Comparison of ENCODE assay signal across 8 cellular contexts in the genomic region with DNA sequence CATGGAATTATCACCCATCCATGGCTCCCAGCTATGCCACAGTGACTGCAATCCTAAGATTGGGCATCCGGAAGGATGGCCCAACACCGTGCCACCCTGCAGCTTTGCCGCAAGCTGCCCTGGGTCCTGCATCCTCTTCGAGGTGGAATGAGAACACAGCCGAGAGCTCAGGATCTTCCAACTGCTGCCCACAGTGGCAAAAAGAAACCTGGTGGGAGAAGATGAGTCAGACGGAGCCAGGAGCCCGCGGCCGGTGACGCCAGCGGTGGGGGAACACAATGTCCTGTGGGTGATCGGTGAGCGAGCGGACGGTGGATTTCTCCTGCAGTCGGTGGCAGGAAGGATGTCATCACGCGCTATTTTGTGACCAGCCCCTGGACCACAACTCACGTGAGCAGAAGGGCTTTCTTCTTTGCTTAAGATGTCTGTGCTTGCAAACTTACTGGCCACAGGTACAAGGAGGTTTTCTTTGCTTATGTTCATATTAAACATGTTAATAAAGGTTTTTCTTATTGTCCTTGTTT. TPM values are rescaled to one million over a fixed set of nuclear protein-coding genes. Genes with fewer than 3 reads are reported as not detected.
A peak's percentile ranks its signal among the peaks of the same experiment; 100 is the strongest.
DNase-seq lines count a peak whose midpoint lies in the region; ATAC-seq and TF ChIP-seq lines count a peak whose summit lies in the region.

No MANE protein-coding gene starts in this region.

- DNase-seq in Daoy (ENCODE audit: low read depth) (peak; percentile 89), HPDE6-E6E7 (ENCODE audit: extremely low spot score) (peak; percentile 77), T-helper 9 cell (peak; percentile 80), ascending aorta (ENCODE audit: low spot score in 2 of 2) (peak; percentile 81 to 94), left colon (peak; percentile 79 to 92), NCI-H2227 treated with DMSO at 0.1 percent for 48 hours (lab: John Stamatoyannopoulos, UW) (no peak), NCI-H1694 (lab: John Stamatoyannopoulos, UW) (no peak)
- peak in 2 of 3 donors; percentile 66 to 70 for DNase-seq in stimulated activated CD4-positive, alpha-beta T cell treated with anti-CD3 and anti-CD28 coated beads, TNF-alpha, amount 100 ng/mL, for 1 hour (ENCODE audit: low read depth in 3 of 3, low spot score in 1 of 3)

- peak overlapping the region; percentile 54 to 67 for H3K4me3 ChIP-seq in ascending aorta

- no peaks in the 10 kb centered on the region for H3K36me3 ChIP-seq in ascending aorta

- peaks cover 12 to 33% of the 10 kb centered on the region in 2 donors for H3K4me1 ChIP-seq in ascending aorta

- peak overlapping the region; percentile 83 to 90 for H3K27ac ChIP-seq in ascending aorta

- TF ChIP-seq CTCF in ascending aorta (IDR thresholded peaks at IDR 0.05), result no peak

- no peaks in the 10 kb centered on the region for H3K27me3 ChIP-seq in ascending aorta

- H3K9me3 ChIP-seq in ascending aorta, result no peaks in the 10 kb centered on the region

- no peak for ATAC-seq in left colon

- intact Hi-C loops in ascending aorta (cut with DNase I) (no loop called here), left colon (cut with DNase I, micrococcal nuclease) (no loop called here)

RNA-seq across cellular contexts. Expression of gene CD7, which starts 20.1 kb away (rescaled TPM):
- not detected in 2 replicates for total RNA-seq in Daoy (2014; rRNA removed; shearing (Covaris generic))
- total RNA-seq in ascending aorta (6.7 TPM), left colon (10 to 100 TPM in 1 of 2 donors, 1 to 10 TPM in 1; 5.2 to 10.0 TPM)

RNA-seq across cellular contexts. Expression of gene CSNK1D, which starts 23.8 kb away (rescaled TPM):
- 16.5 and 25.1 TPM in 2 replicates for total RNA-seq in Daoy (2014; rRNA removed; shearing (Covaris generic))
- 86.8 TPM for total RNA-seq in ascending aorta
- 100 to 1,000 TPM; 165 to 166 TPM for total RNA-seq in left colon

RNA-seq across cellular contexts. Expression of gene SECTM1, which starts 36.2 kb away (rescaled TPM):
- total RNA-seq in Daoy (2014; rRNA removed; shearing (Covaris generic)), result 0.51 and 0.65 TPM in 2 replicates
- total RNA-seq in ascending aorta (49.5 TPM), left colon (100 to 1,000 TPM in 1 of 2 donors, 10 to 100 TPM in 1; 78.5 to 127 TPM)

Comparison
In these comparisons a context has a peak if more than half of its experiments do, and no peak if none do; other contexts are left out.
1. DNase-seq: peak in Daoy (single experiment), HPDE6-E6E7 (single experiment), T-helper 9 cell (single experiment), ascending aorta (2 of 2), left colon (2 of 2) and stimulated activated CD4-positive, alpha-beta T cell treated with anti-CD3 and anti-CD28 coated beads, TNF-alpha, amount 100 ng/mL, for 1 hour (2 of 3); none in NCI-H2227 treated with DMSO at 0.1 percent for 48 hours (single experiment) and NCI-H1694 (single experiment).
2. RNA of gene SECTM1, which starts 36.2 kb away (total RNA-seq): 78.5 to 127 TPM in left colon and 49.5 TPM in ascending aorta (single experiment); 0.51 to 0.65 TPM in Daoy; every median in the first group is over 10 times any median in the second.